1 cellular context compared by ENCODE assay signal in genomic region chr9:134537891-134538520, GRCh38.
TF ChIP-seq lines count a peak whose summit lies in the region.

No MANE protein-coding gene starts in this region.

TF ChIP-seq in H1, 55 proteins besides CTCF, POLR2A, EP300 and RAD21 (continued from another document):
- TF ChIP-seq, protein P1, sequence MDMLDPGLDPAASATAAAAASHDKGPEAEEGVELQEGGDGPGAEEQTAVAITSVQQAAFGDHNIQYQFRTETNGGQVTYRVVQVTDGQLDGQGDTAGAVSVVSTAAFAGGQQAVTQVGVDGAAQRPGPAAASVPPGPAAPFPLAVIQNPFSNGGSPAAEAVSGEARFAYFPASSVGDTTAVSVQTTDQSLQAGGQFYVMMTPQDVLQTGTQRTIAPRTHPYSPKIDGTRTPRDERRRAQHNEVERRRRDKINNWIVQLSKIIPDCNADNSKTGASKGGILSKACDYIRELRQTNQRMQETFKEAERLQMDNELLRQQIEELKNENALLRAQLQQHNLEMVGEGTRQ (IDR thresholded peaks at IDR 0.05; ENCODE audit: low read length), result no peak
- TF ChIP-seq ZNF274 (IDR thresholded peaks at IDR 0.05; ENCODE audit: borderline replicate concordance, extremely low read depth, low read length) (no peak), PHF8 (conservative IDR thresholded peaks at IDR 0.05; ENCODE audit: low read depth, low read length) (no peak), GTF2F1 (IDR thresholded peaks at IDR 0.05; ENCODE audit: borderline replicate concordance, low read depth, low read length) (no peak), BRCA1 (IDR thresholded peaks at IDR 0.05; ENCODE audit: low read depth, low read length) (no peak), TEAD4 (IDR thresholded peaks at IDR 0.05; ENCODE audit: low read depth, low read length) (no peak), RXRA (IDR thresholded peaks at IDR 0.05; ENCODE audit: insufficient read depth, low read depth, low read length) (no peak), ATF2 (IDR thresholded peaks at IDR 0.05; ENCODE audit: low read length) (no peak), SIRT6 (IDR thresholded peaks at IDR 0.05; ENCODE audit: low read length) (no peak), POU5F1 (IDR thresholded peaks at IDR 0.05; ENCODE audit: low read depth, low read length) (no peak), CHD7 (IDR thresholded peaks at IDR 0.05; ENCODE audit: insufficient replicate concordance, low read length) (no peak)
